ENCODE assay signal across 8 cellular contexts in genomic region chr3:152272771-152273242, GRCh38. TPM values are rescaled to one million over a fixed set of nuclear protein-coding genes. Genes with fewer than 3 reads are reported as not detected.
DNase-seq lines count a peak whose midpoint lies in the region; ATAC-seq and TF ChIP-seq lines count a peak whose summit lies in the region.

No MANE protein-coding gene starts in this region.

- no peak for TF ChIP-seq CTCF in HL-60 (IDR thresholded peaks at IDR 0.05; ENCODE audit: insufficient read depth, low read length)
- no peak for TF ChIP-seq CTCF in lower lobe of right lung (IDR thresholded peaks at IDR 0.05)

- H3K27me3 ChIP-seq in HL-60 (ENCODE audit: insufficient read depth, poor library complexity, severe bottlenecking), result no peaks in the 10 kb centered on the region
- H3K27me3 ChIP-seq in lower lobe of right lung (ENCODE audit: low read depth), result no peaks in the 10 kb centered on the region

- no peaks in the 10 kb centered on the region for H3K27me3 Mint-ChIP-seq in activated T-helper 2 cell treated with anti-CD3 and anti-CD28 coated beads, Interferon-gamma antibody, Interleukin-2, Interleukin-4, amounts not matched to agents 10 μg/mL and 5 μg/mL and 100 μg/mL, durations not matched to agents 14 hours and 24 hours and 36 hours (ENCODE audit: low read depth)

- intact Hi-C loops in activated T-helper 2 cell treated with anti-CD3 and anti-CD28 coated beads, Interferon-gamma antibody, Interleukin-2, Interleukin-4, amounts not matched to agents 10 μg/mL and 5 μg/mL and 100 μg/mL, durations not matched to agents 14 hours and 24 hours and 36 hours (cut with micrococcal nuclease), result loop anchor here (5.0 kb wide), 2 partner anchors 169 to 1071 kb away; partner anchors contain the start of gene GPR171
- intact Hi-C loops in lower lobe of right lung (cut with DNase I), result no loop called here

- H3K4me1 Mint-ChIP-seq in activated T-helper 2 cell treated with anti-CD3 and anti-CD28 coated beads, Interferon-gamma antibody, Interleukin-2, Interleukin-4, amounts not matched to agents 10 μg/mL and 5 μg/mL and 100 μg/mL, durations not matched to agents 14 hours and 24 hours and 36 hours (ENCODE audit: low read depth), result peaks cover 48% of the 10 kb centered on the region

- ATAC-seq in lower lobe of right lung (no peak), HG03139 (IDR thresholded peaks at IDR 0.05; ENCODE audit: unreplicated experiment) (no peak), GM18502 (IDR thresholded peaks at IDR 0.05; ENCODE audit: poor library complexity, unreplicated experiment) (no peak)

- peak overlapping the region; percentile 77 for H3K27ac Mint-ChIP-seq in activated T-helper 2 cell treated with anti-CD3 and anti-CD28 coated beads, Interferon-gamma antibody, Interleukin-2, Interleukin-4, amounts not matched to agents 10 μg/mL and 5 μg/mL and 100 μg/mL, durations not matched to agents 14 hours and 24 hours and 36 hours

- peak overlapping the region; percentile 77 for H3K4me3 Mint-ChIP-seq in activated T-helper 2 cell treated with anti-CD3 and anti-CD28 coated beads, Interferon-gamma antibody, Interleukin-2, Interleukin-4, amounts not matched to agents 10 μg/mL and 5 μg/mL and 100 μg/mL, durations not matched to agents 14 hours and 24 hours and 36 hours (ENCODE audit: low read depth)

- no peaks in the 10 kb centered on the region for H3K9me3 ChIP-seq in lower lobe of right lung

- H3K27ac ChIP-seq in HL-60 (replicated peaks), result peak overlapping the region; percentile 23
- H3K27ac ChIP-seq in lower lobe of right lung, result peak overlapping the region; percentile 99

- no peaks in the 10 kb centered on the region for H3K9me3 Mint-ChIP-seq in activated T-helper 2 cell treated with anti-CD3 and anti-CD28 coated beads, Interferon-gamma antibody, Interleukin-2, Interleukin-4, amounts not matched to agents 10 μg/mL and 5 μg/mL and 100 μg/mL, durations not matched to agents 14 hours and 24 hours and 36 hours

- H3K4me3 ChIP-seq in HL-60 (replicated peaks; ENCODE audit: insufficient read depth, low read length) (peak overlapping the region; percentile 17; the same call in 1 of the 2 replicates), lower lobe of right lung (peak overlapping the region; percentile 83)

- H3K36me3 Mint-ChIP-seq in activated T-helper 2 cell treated with anti-CD3 and anti-CD28 coated beads, Interferon-gamma antibody, Interleukin-2, Interleukin-4, amounts not matched to agents 10 μg/mL and 5 μg/mL and 100 μg/mL, durations not matched to agents 14 hours and 24 hours and 36 hours (ENCODE audit: low read depth), result peaks cover 33% of the 10 kb centered on the region

- H3K4me1 ChIP-seq in lower lobe of right lung, result peaks cover 58% of the 10 kb centered on the region

- DNase-seq in A172 (ENCODE audit: low spot score) (peak; percentile 33), HL-60 (ENCODE audit: low read depth in 1 of 2, low spot score in 1 of 2) (no peak), lower lobe of right lung (no peak), GM19238 (ENCODE audit: insufficient read length, low spot score) (no peak), NCI-H1092 (lab: John Stamatoyannopoulos, UW) (no peak)
- no peak for DNase-seq in activated T-helper 2 cell treated with anti-CD3 and anti-CD28 coated beads, Interferon-gamma antibody, Interleukin-2, Interleukin-4, amounts not matched to agents 10 μg/mL and 5 μg/mL and 100 μg/mL, durations not matched to agents 14 hours and 24 hours and 36 hours (ENCODE audit: low spot score)

- H3K36me3 ChIP-seq in lower lobe of right lung, result no peaks in the 10 kb centered on the region

RNA-seq across cellular contexts. Expression of gene MBNL1, which starts 4.1 kb away (rescaled TPM):
- total RNA-seq in A172 (2014; rRNA removed; shearing (Covaris generic)), result 137 and 161 TPM in 2 replicates
- 230 and 244 TPM in 2 replicates for total RNA-seq in activated T-helper 2 cell treated with anti-CD3 and anti-CD28 coated beads, Interferon-gamma antibody, Interleukin-2, Interleukin-4, amounts not matched to agents 10 μg/mL and 5 μg/mL and 100 μg/mL, durations not matched to agents 14 hours and 24 hours and 36 hours
- total RNA-seq in lower lobe of right lung, result 235 TPM
